In genomic region chr11:65381721-65382035, GRCh38 we compare ENCODE assay signal across 8 cellular contexts. TPM values are rescaled to one million over a fixed set of nuclear protein-coding genes. Genes with fewer than 3 reads are reported as not detected.
DNase-seq lines count a peak whose midpoint lies in the region; ATAC-seq lines count a peak whose summit lies in the region.

No MANE protein-coding gene starts in this region.

- H3K4me1 Mint-ChIP-seq in CD4-positive, CD25-positive, alpha-beta regulatory T cell = peaks cover 0 to 58% (median 21%) of the 10 kb centered on the region in 4 donors

- peak in 1 of 3 donors; percentile 62 for DNase-seq in CD4-positive, CD25-positive, alpha-beta regulatory T cell
- DNase-seq in NT2/D1 (ENCODE audit: low read depth, low spot score) = no peak
- peak in 1 of 61 donors; percentile 61 for DNase-seq in caudate nucleus (lab: John Stamatoyannopoulos, UW)
- DNase-seq in NCI-H2196 (lab: John Stamatoyannopoulos, UW; ENCODE audit: unreplicated experiment) = no peak
- no peak for DNase-seq in H4 (ENCODE audit: low spot score)
- DNase-seq in NCI-H524 treated with DMSO at 0.1 percent for 48 hours (lab: John Stamatoyannopoulos, UW) = no peak

- no peaks in the 10 kb centered on the region for H3K9me3 Mint-ChIP-seq in CD4-positive, CD25-positive, alpha-beta regulatory T cell

- H3K9me3 ChIP-seq in CD4-positive, CD25-positive, alpha-beta regulatory T cell (ENCODE audit: control insufficient read depth in 2 of 2, low read length in 2 of 2) = no peaks in the 10 kb centered on the region
- H3K9me3 ChIP-seq in NT2/D1 (ENCODE audit: insufficient read depth, low read length) (no peaks in the 10 kb centered on the region), mucosa of rectum (ENCODE audit: control insufficient read depth in 2 of 2, low read length in 2 of 2) (no peaks in the 10 kb centered on the region)

- H3K27me3 Mint-ChIP-seq in CD4-positive, CD25-positive, alpha-beta regulatory T cell = no peaks in the 10 kb centered on the region

- peak overlapping the region; percentile 97 for H3K27ac ChIP-seq in CD4-positive, CD25-positive, alpha-beta regulatory T cell (ENCODE audit: insufficient read depth, low read length, poor library complexity, severe bottlenecking)
- H3K27ac ChIP-seq in caudate nucleus (ENCODE audit: low read depth, low read length) = peak overlapping the region; percentile 100
- H3K27ac ChIP-seq in mucosa of rectum (ENCODE audit: low read depth in 2 of 2, low read length in 2 of 2) = peak overlapping the region; percentile 99 to 100

- H3K27me3 ChIP-seq in CD4-positive, CD25-positive, alpha-beta regulatory T cell (ENCODE audit: control insufficient read depth, insufficient read depth, low read length) = no peaks in the 10 kb centered on the region
- H3K27me3 ChIP-seq in NT2/D1 (ENCODE audit: insufficient read depth, insufficient read length) (no peaks in the 10 kb centered on the region), mucosa of rectum (ENCODE audit: control insufficient read depth in 2 of 2, insufficient read depth in 2 of 2, low read length in 2 of 2) (no peaks in the 10 kb centered on the region)

- H3K36me3 ChIP-seq in CD4-positive, CD25-positive, alpha-beta regulatory T cell (ENCODE audit: control insufficient read depth, insufficient read depth, low read length) = peaks cover 3% of the 10 kb centered on the region
- H3K36me3 ChIP-seq in NT2/D1 (ENCODE audit: insufficient read depth, insufficient read length, low read length) = no peaks in the 10 kb centered on the region
- H3K36me3 ChIP-seq in mucosa of rectum (ENCODE audit: control insufficient read depth in 2 of 2, insufficient read depth in 2 of 2, low read length in 2 of 2) = no peaks in the 10 kb centered on the region

- peaks cover 59% of the 10 kb centered on the region for H3K4me1 ChIP-seq in CD4-positive, CD25-positive, alpha-beta regulatory T cell (ENCODE audit: control insufficient read depth, insufficient read depth, low read length, poor library complexity, severe bottlenecking)
- H3K4me1 ChIP-seq in NT2/D1 (ENCODE audit: insufficient read depth, insufficient read length) (peaks cover 17% of the 10 kb centered on the region), mucosa of rectum (ENCODE audit: control insufficient read depth in 2 of 2, insufficient read depth in 2 of 2, low read length in 2 of 2) (peaks cover 39 to 43% of the 10 kb centered on the region in 2 donors)

- peak overlapping the region; percentile 80 for H3K4me3 ChIP-seq in CD4-positive, CD25-positive, alpha-beta regulatory T cell (ENCODE audit: low read depth, low read length)
- H3K4me3 ChIP-seq in NT2/D1 (ENCODE audit: insufficient read length, low read depth) = peak overlapping the region; percentile 31
- H3K4me3 ChIP-seq in mucosa of rectum (ENCODE audit: low read length in 2 of 2) = peak overlapping the region; percentile 59 to 77

- H3K4me3 Mint-ChIP-seq in CD4-positive, CD25-positive, alpha-beta regulatory T cell = peak overlapping the region; percentile 82 to 96 (median 92)

- no peaks in the 10 kb centered on the region for H3K36me3 Mint-ChIP-seq in CD4-positive, CD25-positive, alpha-beta regulatory T cell

- peak overlapping the region; percentile 98 to 100 (median 99) for H3K27ac Mint-ChIP-seq in CD4-positive, CD25-positive, alpha-beta regulatory T cell

- peak overlapping the region; percentile 81 for H3K9ac ChIP-seq in NT2/D1 (ENCODE audit: insufficient read length, low read depth)
- peak overlapping the region; percentile 90 to 94 for H3K9ac ChIP-seq in mucosa of rectum (ENCODE audit: low read depth in 1 of 2, low read length in 2 of 2)

- ATAC-seq in CD4-positive, CD25-positive, alpha-beta regulatory T cell (ENCODE audit: low read depth in 2 of 2) = no peak
- ATAC-seq in GM21381 (IDR thresholded peaks at IDR 0.05; ENCODE audit: unreplicated experiment) = peak; percentile 5

RNA-seq across cellular contexts. Expression of gene SLC25A45, which starts 0.8 kb away (rescaled TPM):
- 40.3 TPM for total RNA-seq in CD4-positive, CD25-positive, alpha-beta regulatory T cell
- polyA plus RNA-seq in CD4-positive, CD25-positive, alpha-beta regulatory T cell = 10 to 100 TPM; 11.1 to 16.9 (median 13.8) TPM
- total RNA-seq in H4 (2014; rRNA removed; shearing (Covaris generic)) = 0.10 and 0.91 TPM in 2 replicates

RNA-seq across cellular contexts. Expression of gene FRMD8, which starts 4.8 kb away (rescaled TPM):
- 47.4 TPM for total RNA-seq in CD4-positive, CD25-positive, alpha-beta regulatory T cell
- polyA plus RNA-seq in CD4-positive, CD25-positive, alpha-beta regulatory T cell = 10 to 100 TPM; 48.7 to 55.1 (median 53.9) TPM
- total RNA-seq in H4 (2014; rRNA removed; shearing (Covaris generic)) = 16.3 and 37.3 TPM in 2 replicates

RNA-seq across cellular contexts. Expression of gene TIGD3, which starts 27.1 kb away (rescaled TPM):
- 0.37 TPM for total RNA-seq in CD4-positive, CD25-positive, alpha-beta regulatory T cell
- under 1 TPM; 0.19 to 0.90 (median 0.59) TPM for polyA plus RNA-seq in CD4-positive, CD25-positive, alpha-beta regulatory T cell
- total RNA-seq in H4 (2014; rRNA removed; shearing (Covaris generic)) = 1.1 and 1.6 TPM in 2 replicates

RNA-seq across cellular contexts. Expression of gene NEAT1, which starts 40.9 kb away (rescaled TPM):
- 890 TPM for total RNA-seq in CD4-positive, CD25-positive, alpha-beta regulatory T cell
- 1 to 10 TPM; 1.4 to 3.1 (median 1.9) TPM for polyA plus RNA-seq in CD4-positive, CD25-positive, alpha-beta regulatory T cell
- 2.9 and 3.4 TPM in 2 replicates for total RNA-seq in H4 (2014; rRNA removed; shearing (Covaris generic))

RNA-seq across cellular contexts. Expression of gene DPF2, which starts 48.0 kb away (rescaled TPM):
- total RNA-seq in CD4-positive, CD25-positive, alpha-beta regulatory T cell = 67.0 TPM
- polyA plus RNA-seq in CD4-positive, CD25-positive, alpha-beta regulatory T cell = 10 to 100 TPM; 70.3 to 81.4 (median 74.9) TPM
- total RNA-seq in H4 (2014; rRNA removed; shearing (Covaris generic)) = 29.0 and 29.2 TPM in 2 replicates

Comparison
In these comparisons a context has a peak if more than half of its experiments do, and no peak if none do; other contexts are left out.
1. RNA of gene SLC25A45, which starts 0.8 kb away (total RNA-seq): 40.3 TPM in CD4-positive, CD25-positive, alpha-beta regulatory T cell (single experiment); 0.10 to 0.91 TPM in H4; every median in the first group is over 10 times any median in the second.
2. Peak in every context shown above with its lines, with median percentiles within 50 percentile points of each other: H3K27ac ChIP-seq and H3K4me3 ChIP-seq.